8 cellular contexts compared by ENCODE assay signal in the genomic region with DNA sequence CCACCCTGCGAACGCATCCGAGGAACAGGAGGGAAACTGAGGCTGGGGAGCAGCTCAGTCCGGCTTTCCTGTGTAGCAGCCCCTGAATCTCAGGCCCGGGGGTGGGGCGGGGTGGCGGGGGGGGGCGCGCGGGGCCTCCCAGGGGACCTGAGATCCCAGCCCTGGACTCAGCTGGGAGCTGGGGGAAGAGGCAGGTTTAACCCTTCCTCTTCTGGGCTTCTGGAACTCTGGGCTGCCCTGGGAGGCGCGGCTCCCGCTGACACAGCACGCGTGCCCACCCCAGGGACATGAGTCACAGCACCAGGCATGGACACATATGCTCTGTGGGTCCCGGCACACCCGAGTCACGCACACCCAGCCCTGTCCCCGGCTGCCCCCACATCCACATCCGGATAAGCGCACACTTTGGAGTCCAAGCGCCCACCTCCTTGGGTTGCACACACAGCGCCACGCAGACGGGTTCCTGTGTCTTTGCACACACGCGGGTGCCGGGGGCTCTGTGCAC. TPM values are rescaled to one million over a fixed set of nuclear protein-coding genes. Genes with fewer than 3 reads are reported as not detected.
DNase-seq lines count a peak whose midpoint lies in the region; ATAC-seq and TF ChIP-seq lines count a peak whose summit lies in the region.

No MANE protein-coding gene starts in this region.

- peak overlapping the region; percentile 93 for H4K8ac ChIP-seq in neuronal stem cell (ENCODE audit: low read depth, low read length)

- no peak for TF ChIP-seq CTCF in HFF-Myc (IDR thresholded peaks at IDR 0.05; ENCODE audit: low read depth, low read length, missing control alignments)

- no CpG with 5 or more reads among the region's 28 CpGs for WGBS in neuronal stem cell (ENCODE audit: extremely low coverage in 2 of 2, insufficient read length in 2 of 2, insufficient replicate concordance in 1 of 2), 2 donors

- DNase-seq in AG08395 (ENCODE audit: low spot score) (peak; percentile 79), HFF-Myc (ENCODE audit: extremely low read depth, low read depth) (peak; percentile 45), fibroblast of gingiva (ENCODE audit: low read depth) (peak; percentile 95), neuronal stem cell (ENCODE audit: low spot score) (no peak), globus pallidus (ENCODE audit: low spot score) (no peak), NOMO-1 treated with DMSO at 0.1 percent for 48 hours (lab: John Stamatoyannopoulos, UW; ENCODE audit: unreplicated experiment) (no peak)
- DNase-seq in activated CD8-positive, alpha-beta memory T cell treated with anti-CD3 and anti-CD28 coated beads, Interleukin-2, amount 50 U/mL, for 4 hours, result peak; percentile 56

- peak overlapping the region; percentile 100 for H2BK120ac ChIP-seq in neuronal stem cell (ENCODE audit: low read depth, low read length)

- H2BK15ac ChIP-seq in neuronal stem cell (ENCODE audit: low read length), result peak overlapping the region; percentile 51

- peaks cover 1 to 11% of the 10 kb centered on the region in 2 donors for H3K36me3 ChIP-seq in neuronal stem cell (replicated peaks in 1 of 2; ENCODE audit: control insufficient read depth in 2 of 2, insufficient read depth in 2 of 2, low read length in 2 of 2)

- H3K4me2 ChIP-seq in neuronal stem cell (ENCODE audit: insufficient read depth, low read length, poor library complexity, severe bottlenecking), result peak overlapping the region; percentile 90

- H2AK5ac ChIP-seq in neuronal stem cell (ENCODE audit: low read depth, low read length), result peak overlapping the region; percentile 100

- H2AFZ ChIP-seq in neuronal stem cell (ENCODE audit: low read length), result peak overlapping the region; percentile 88

- peak overlapping the region; percentile 98 for H3K9ac ChIP-seq in neuronal stem cell (ENCODE audit: low read depth, low read length, poor library complexity)

- peak overlapping the region; percentile 100 for H3K4ac ChIP-seq in neuronal stem cell (ENCODE audit: low read length)

- peaks cover 58 to 69% of the 10 kb centered on the region in 2 donors for H3K4me1 ChIP-seq in neuronal stem cell (ENCODE audit: control insufficient read depth in 2 of 2, insufficient read depth in 1 of 2, low read depth in 1 of 2, low read length in 2 of 2)

- no peak for ATAC-seq in HG02588 (IDR thresholded peaks at IDR 0.05; ENCODE audit: unreplicated experiment)

- peak overlapping the region; percentile 43 for H3K4me3 ChIP-seq in HFF-Myc (replicated peaks; ENCODE audit: low read depth, low read length)
- peak overlapping the region; percentile 47 to 73 for H3K4me3 ChIP-seq in neuronal stem cell (ENCODE audit: low read length in 2 of 2)

- peak overlapping the region; percentile 84 for H2BK5ac ChIP-seq in neuronal stem cell (ENCODE audit: low read length)

- H3K9me3 ChIP-seq in neuronal stem cell (replicated peaks in 1 of 2; ENCODE audit: control insufficient read depth in 2 of 2, insufficient read depth in 1 of 2, low read depth in 1 of 2, low read length in 2 of 2), result no peaks in the 10 kb centered on the region

- peaks cover 22% of the 10 kb centered on the region for H3K79me1 ChIP-seq in neuronal stem cell (ENCODE audit: low read depth, low read length)

- peak overlapping the region; percentile 90 for H3K27ac ChIP-seq in neuronal stem cell (replicated peaks; ENCODE audit: low read length)

- peak overlapping the region; percentile 100 for H4K91ac ChIP-seq in neuronal stem cell (ENCODE audit: low read depth, low read length, poor library complexity)

- H3K14ac ChIP-seq in neuronal stem cell (ENCODE audit: low read length), result peak overlapping the region; percentile 100

- peak overlapping the region; percentile 99 for H3K23ac ChIP-seq in neuronal stem cell (ENCODE audit: low read depth, low read length, poor library complexity)

- peaks cover 0 to 2% (median 0%) of the 10 kb centered on the region in 3 experiments for H3K27me3 ChIP-seq in neuronal stem cell (ENCODE audit: control insufficient read depth in 3 of 3, insufficient read depth in 3 of 3, low read depth in 1 of 3, low read length in 3 of 3)

- H2BK12ac ChIP-seq in neuronal stem cell (ENCODE audit: low read length), result peak overlapping the region; percentile 99

- H3K18ac ChIP-seq in neuronal stem cell (ENCODE audit: low read length), result peak overlapping the region; percentile 100

RNA-seq across cellular contexts. Expression of a gene that starts 3.5 kb away (rescaled TPM):
- polyA plus RNA-seq in neuronal stem cell (2013, experiment 1 of 2), result 218 TPM
- 217 TPM for polyA plus RNA-seq in neuronal stem cell (2013, experiment 2 of 2)

RNA-seq across cellular contexts. Expression of a gene that starts 9.7 kb away (rescaled TPM):
- polyA plus RNA-seq in neuronal stem cell (2013, experiment 1 of 2), result 23.8 TPM
- 24.1 TPM for polyA plus RNA-seq in neuronal stem cell (2013, experiment 2 of 2)

RNA-seq across cellular contexts. Expression of a gene that starts 17.3 kb away (rescaled TPM):
- 98.3 TPM for polyA plus RNA-seq in neuronal stem cell (2013, experiment 1 of 2)
- polyA plus RNA-seq in neuronal stem cell (2013, experiment 2 of 2), result 99.9 TPM

RNA-seq across cellular contexts. Expression of a gene that starts 20.0 kb away (rescaled TPM):
- 41.4 TPM for polyA plus RNA-seq in neuronal stem cell (2013, experiment 1 of 2)
- polyA plus RNA-seq in neuronal stem cell (2013, experiment 2 of 2), result 40.6 TPM

RNA-seq across cellular contexts. Expression of a gene that starts 24.1 kb away (rescaled TPM):
- polyA plus RNA-seq in neuronal stem cell (2013, experiment 1 of 2), result 106 TPM
- polyA plus RNA-seq in neuronal stem cell (2013, experiment 2 of 2), result 101 TPM

Comparison
In these comparisons a context has a peak if more than half of its experiments do, and no peak if none do; other contexts are left out.
1. DNase-seq: peak in AG08395 (single experiment), HFF-Myc (single experiment), activated CD8-positive, alpha-beta memory T cell treated with anti-CD3 and anti-CD28 coated beads, Interleukin-2, amount 50 U/mL, for 4 hours (single experiment) and fibroblast of gingiva (single experiment); none in neuronal stem cell (single experiment), globus pallidus (single experiment) and NOMO-1 treated with DMSO at 0.1 percent for 48 hours (single experiment).